ENCODE assay signal across 9 cellular contexts in genomic region chr11:92022499-92022898, GRCh38.
"Had no signal": no experiment of that assay in that cellular context is flagged by ENCODE, and none has a peak within 500 bp of the region (broad histone marks: within the 10 kb centered on the region; RNA-seq: fewer than 3 reads in every experiment).

No MANE protein-coding gene starts in this region.

- H3K27ac ChIP-seq: GM23248 had no signal

- H3K4me2 ChIP-seq: GM23338 had no signal

- H3K9me3 ChIP-seq: HAP-1 had no signal

- H3K4me3 ChIP-seq: GM23248, GM23338, HAP-1 had no signal

- H3K4me3 Mint-ChIP-seq: GM23338, H9, HFFc6 had no signal

- H3K4me1 ChIP-seq: HAP-1 had no signal

- DNase-seq: GM23248, GOT3, H7, H9, HCEC 1CT, HFFc6 had no signal

- H3K9ac ChIP-seq: GM23248 had no signal

- H3K36me3 ChIP-seq: HAP-1 had no signal

- ATAC-seq: GM23338, HCT116 had no signal

- H3K27ac Mint-ChIP-seq: GM23338, H9, HFFc6 had no signal

- H2AFZ ChIP-seq: GM23248, GM23338 had no signal
